In the genomic region with DNA sequence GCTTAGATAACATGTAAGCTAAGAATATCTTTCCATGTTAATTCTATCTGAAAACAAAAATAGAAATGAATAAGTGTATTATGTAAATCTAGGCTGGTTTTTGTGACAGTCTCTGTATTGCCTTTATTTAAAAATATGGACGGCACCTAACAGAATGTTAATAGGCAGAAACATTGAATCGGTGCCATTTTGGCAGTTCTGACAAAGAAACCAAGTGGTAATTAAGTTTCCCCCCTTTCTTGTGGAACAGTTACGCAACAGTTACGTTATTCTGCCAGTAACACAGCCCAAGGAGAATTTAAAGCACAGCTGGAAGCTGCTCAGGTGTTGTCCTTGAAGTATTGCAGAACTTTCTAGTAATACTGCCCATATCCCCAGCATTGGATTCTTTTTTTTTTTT, we compare ENCODE assay signal across 1 cellular context.
TF ChIP-seq lines count a peak whose summit lies in the region.

No MANE protein-coding gene starts in this region.

TF ChIP-seq in HepG2, 621 proteins besides CTCF, POLR2A, EP300 and RAD21 (continued from another document):
- no peak for TF ChIP-seq CBX2 (IDR thresholded peaks at IDR 0.05; ENCODE audit: low read depth, low read length)
- TF ChIP-seq CBX2 (CRISPR knock-in tag; IDR thresholded peaks at IDR 0.05; ENCODE audit: low read depth): no peak
- no peak for TF ChIP-seq SMC3 (IDR thresholded peaks at IDR 0.05; ENCODE audit: low read length)
